In the genomic region with DNA sequence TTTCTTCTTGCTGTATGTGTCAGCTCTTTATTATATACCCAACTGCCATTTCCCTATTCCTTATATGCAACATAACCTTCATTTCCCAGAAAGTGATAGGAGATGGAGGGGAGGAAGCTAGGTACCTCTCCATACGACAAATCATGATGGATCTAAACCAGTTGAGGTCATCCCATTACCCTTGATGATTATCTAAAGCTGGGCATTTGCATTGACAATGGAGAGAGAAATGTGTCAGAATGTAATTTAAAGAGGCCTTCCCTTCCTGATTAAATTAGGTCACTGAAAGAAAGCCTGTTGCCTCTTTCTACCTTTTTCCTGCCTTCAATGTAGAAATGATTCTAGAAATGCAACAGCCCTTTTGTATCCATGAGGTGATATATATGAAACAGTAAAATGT, we compare ENCODE assay signal across 9 cellular contexts.
"Had no signal": no experiment of that assay in that cellular context is flagged by ENCODE, and none has a peak within 500 bp of the region (broad histone marks: within the 10 kb centered on the region; RNA-seq: fewer than 3 reads in every experiment).

No MANE protein-coding gene starts in this region.

- H3K4me3 ChIP-seq: GM23248, GM23338, HAP-1 had no signal

- H2AFZ ChIP-seq: GM23248, GM23338 had no signal

- DNase-seq: GM23248, GOT3, H7, H9, HCEC 1CT, HFFc6 had no signal

- H3K4me1 ChIP-seq: HAP-1 had no signal

- ATAC-seq: GM23338, HCT116 had no signal

- H3K9ac ChIP-seq: GM23248 had no signal

- H3K36me3 ChIP-seq: HAP-1 had no signal

- H3K27ac ChIP-seq: GM23248 had no signal

- H3K4me2 ChIP-seq: GM23338 had no signal

- H3K9me3 ChIP-seq: HAP-1 had no signal
